ENCODE assay signal across 1 cellular context in genomic region chr15:49688135-49688790, GRCh38.
TF ChIP-seq lines count a peak whose summit lies in the region.

No MANE protein-coding gene starts in this region.

TF ChIP-seq in SK-N-SH treated with all-trans-retinoic acid at 6 μM for 48 hours, 23 proteins besides CTCF, POLR2A, EP300 and RAD21 (continued from another document):
- TF ChIP-seq, protein P1, sequence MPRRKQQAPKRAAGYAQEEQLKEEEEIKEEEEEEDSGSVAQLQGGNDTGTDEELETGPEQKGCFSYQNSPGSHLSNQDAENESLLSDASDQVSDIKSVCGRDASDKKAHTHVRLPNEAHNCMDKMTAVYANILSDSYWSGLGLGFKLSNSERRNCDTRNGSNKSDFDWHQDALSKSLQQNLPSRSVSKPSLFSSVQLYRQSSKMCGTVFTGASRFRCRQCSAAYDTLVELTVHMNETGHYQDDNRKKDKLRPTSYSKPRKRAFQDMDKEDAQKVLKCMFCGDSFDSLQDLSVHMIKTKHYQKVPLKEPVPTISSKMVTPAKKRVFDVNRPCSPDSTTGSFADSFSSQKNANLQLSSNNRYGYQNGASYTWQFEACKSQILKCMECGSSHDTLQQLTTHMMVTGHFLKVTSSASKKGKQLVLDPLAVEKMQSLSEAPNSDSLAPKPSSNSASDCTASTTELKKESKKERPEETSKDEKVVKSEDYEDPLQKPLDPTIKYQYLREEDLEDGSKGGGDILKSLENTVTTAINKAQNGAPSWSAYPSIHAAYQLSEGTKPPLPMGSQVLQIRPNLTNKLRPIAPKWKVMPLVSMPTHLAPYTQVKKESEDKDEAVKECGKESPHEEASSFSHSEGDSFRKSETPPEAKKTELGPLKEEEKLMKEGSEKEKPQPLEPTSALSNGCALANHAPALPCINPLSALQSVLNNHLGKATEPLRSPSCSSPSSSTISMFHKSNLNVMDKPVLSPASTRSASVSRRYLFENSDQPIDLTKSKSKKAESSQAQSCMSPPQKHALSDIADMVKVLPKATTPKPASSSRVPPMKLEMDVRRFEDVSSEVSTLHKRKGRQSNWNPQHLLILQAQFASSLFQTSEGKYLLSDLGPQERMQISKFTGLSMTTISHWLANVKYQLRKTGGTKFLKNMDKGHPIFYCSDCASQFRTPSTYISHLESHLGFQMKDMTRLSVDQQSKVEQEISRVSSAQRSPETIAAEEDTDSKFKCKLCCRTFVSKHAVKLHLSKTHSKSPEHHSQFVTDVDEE (CRISPR knock-in tag; IDR thresholded peaks at IDR 0.05), result peak; percentile 48; the same call in 1 of the 2 replicates
